8 cellular contexts compared by ENCODE assay signal in genomic region chr5:140106805-140107311, GRCh38. TPM values are rescaled to one million over a fixed set of nuclear protein-coding genes. Genes with fewer than 3 reads are reported as not detected.
DNase-seq lines count a peak whose midpoint lies in the region; ATAC-seq, FAIRE-seq and TF ChIP-seq lines count a peak whose summit lies in the region.

No MANE protein-coding gene starts in this region.

- peaks cover 52% of the 10 kb centered on the region for H3K27me3 Mint-ChIP-seq in chondrocyte (ENCODE audit: low read depth)

- no peak for TF ChIP-seq RAD21 in A549 (conservative IDR thresholded peaks at IDR 0.05 in 1 of 2, IDR thresholded peaks at IDR 0.05 in 1 of 2)

- H3K4me1 Mint-ChIP-seq in chondrocyte (ENCODE audit: low read depth), result peaks cover 28% of the 10 kb centered on the region

- H3K4me2 ChIP-seq in A549, result peak overlapping the region; percentile 84

- H3K27ac ChIP-seq in A549 (peak overlapping the region; percentile 77 to 97), HUES64 (ENCODE audit: low read depth, low read length) (no peak overlapping the region; the same call in 1 of the 2 replicates)

- H3K27me3 ChIP-seq in HUES64 (ENCODE audit: insufficient read depth, low read length) (peaks cover 94% of the 10 kb centered on the region), mononuclear cell (ENCODE audit: insufficient read depth, low read length) (peaks cover 55% of the 10 kb centered on the region)

- no peaks in the 10 kb centered on the region for H3K36me3 Mint-ChIP-seq in chondrocyte (ENCODE audit: low read depth)

- peak overlapping the region; percentile 97 for H3K27ac Mint-ChIP-seq in chondrocyte (ENCODE audit: unreplicated experiment)

- H3K36me3 ChIP-seq in HUES64 (ENCODE audit: insufficient read depth, low read length), result no peaks in the 10 kb centered on the region

- no peak for TF ChIP-seq EP300 in A549 (IDR thresholded peaks at IDR 0.05)

- peak overlapping the region; percentile 69 for H3K9ac ChIP-seq in HUES64 (ENCODE audit: low read depth, low read length)

- TF ChIP-seq CTCF in A549 (IDR thresholded peaks at IDR 0.05) (no peak; the same call in 2 of the 3 replicates), chondrocyte (IDR thresholded peaks at IDR 0.05) (no peak)

- WGBS in A549 (ENCODE audit: missing lambda C conversion rate), result 88% methylated on average over 16 of the region's 16 CpGs
- 15% methylated on average over 16 of the region's 16 CpGs for WGBS in HUES64

- H3K4me3 Mint-ChIP-seq in chondrocyte (ENCODE audit: unreplicated experiment), result peak overlapping the region; percentile 94

- no peak for TF ChIP-seq POLR2A in A549 (IDR thresholded peaks at IDR 0.05; ENCODE audit: low read length)

- H3K4me3 ChIP-seq in A549 (peak overlapping the region; percentile 82), HUES64 (ENCODE audit: low read length) (peak overlapping the region; percentile 73), mononuclear cell (ENCODE audit: low read length) (peak overlapping the region; percentile 50)

- DNase-seq in A549 (ENCODE audit: low read depth in 1 of 2, low spot score in 1 of 2) (no peak), chondrocyte (ENCODE audit: low spot score) (no peak), NCI-H187 (lab: John Stamatoyannopoulos, UW) (no peak)

- POLR2A ChIA-PET in A549 (lab: Yijun Ruan, JAX), result interaction anchor here (0.7 to 1.8 kb wide), 9 partner anchors 9 to 62 kb away, joined by 3 to 19 read pairs (median 3); no protein-coding TSS in a partner anchor

- no peak; a peak in 1 of 6 replicates for ATAC-seq in A549
- no peak for ATAC-seq in GM21619 (IDR thresholded peaks at IDR 0.05; ENCODE audit: unreplicated experiment)
- ATAC-seq in GM18858 (IDR thresholded peaks at IDR 0.05; ENCODE audit: unreplicated experiment), result no peak
- no peak for ATAC-seq in GM19035 (IDR thresholded peaks at IDR 0.05; ENCODE audit: unreplicated experiment)

- H3K4me1 ChIP-seq in A549 (peaks cover 19% of the 10 kb centered on the region), HUES64 (ENCODE audit: insufficient read depth, low read length) (peaks cover 28% of the 10 kb centered on the region), mononuclear cell (ENCODE audit: insufficient read depth, low read length) (peaks cover 30% of the 10 kb centered on the region)

- CTCF ChIA-PET in A549 (lab: Yijun Ruan, JAX), result interaction anchor here (1.0 to 3.2 kb wide), 11 partner anchors 8 to 62 kb away, joined by 3 to 13 read pairs (median 5); no protein-coding TSS in a partner anchor

- no peaks in the 10 kb centered on the region for H3K9me3 Mint-ChIP-seq in chondrocyte (ENCODE audit: low read depth)

- H3K9me3 ChIP-seq in A549 (no peaks in the 10 kb centered on the region), HUES64 (ENCODE audit: insufficient read depth, low read depth, low read length) (no peaks in the 10 kb centered on the region), mononuclear cell (ENCODE audit: low read depth, low read length) (no peaks in the 10 kb centered on the region)

- no peak for FAIRE-seq in A549 (lab: Jason Lieb, UNC)

TF ChIP-seq in A549, 52 proteins besides CTCF, POLR2A, EP300 and RAD21:
- TF ChIP-seq RFX5 (IDR thresholded peaks at IDR 0.05) (no peak), BHLHE40 (IDR thresholded peaks at IDR 0.05; ENCODE audit: low read depth, low read length) (no peak), FOSB (CRISPR knock-in tag; IDR thresholded peaks at IDR 0.05) (no peak), TFCP2L1 (CRISPR knock-in tag; IDR thresholded peaks at IDR 0.05) (no peak), ZSCAN20 (CRISPR knock-in tag; IDR thresholded peaks at IDR 0.05) (no peak), PBX3 (IDR thresholded peaks at IDR 0.05) (no peak), CEBPB (IDR thresholded peaks at IDR 0.05) (no peak), POLR2AphosphoS2 (conservative IDR thresholded peaks at IDR 0.05; ENCODE audit: low read length) (no peak), ESRRA (IDR thresholded peaks at IDR 0.05; ENCODE audit: borderline replicate concordance, low read length) (no peak), SREBF2 (IDR thresholded peaks at IDR 0.05) (no peak), MAFK (IDR thresholded peaks at IDR 0.05; ENCODE audit: partially characterized antibody) (no peak), SMC3 (IDR thresholded peaks at IDR 0.05) (no peak), KDM5A (IDR thresholded peaks at IDR 0.05) (no peak), KDM1A (IDR thresholded peaks at IDR 0.05; ENCODE audit: low read depth) (no peak), PHF8 (IDR thresholded peaks at IDR 0.05; ENCODE audit: borderline replicate concordance, low read depth) (no peak), CHD4 (IDR thresholded peaks at IDR 0.05; ENCODE audit: borderline replicate concordance) (no peak), JUNB (IDR thresholded peaks at IDR 0.05) (no peak)
- TF ChIP-seq, protein P1, sequence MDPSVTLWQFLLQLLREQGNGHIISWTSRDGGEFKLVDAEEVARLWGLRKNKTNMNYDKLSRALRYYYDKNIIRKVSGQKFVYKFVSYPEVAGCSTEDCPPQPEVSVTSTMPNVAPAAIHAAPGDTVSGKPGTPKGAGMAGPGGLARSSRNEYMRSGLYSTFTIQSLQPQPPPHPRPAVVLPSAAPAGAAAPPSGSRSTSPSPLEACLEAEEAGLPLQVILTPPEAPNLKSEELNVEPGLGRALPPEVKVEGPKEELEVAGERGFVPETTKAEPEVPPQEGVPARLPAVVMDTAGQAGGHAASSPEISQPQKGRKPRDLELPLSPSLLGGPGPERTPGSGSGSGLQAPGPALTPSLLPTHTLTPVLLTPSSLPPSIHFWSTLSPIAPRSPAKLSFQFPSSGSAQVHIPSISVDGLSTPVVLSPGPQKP (IDR thresholded peaks at IDR 0.05; ENCODE audit: low read depth, low read length), result no peak
- TF ChIP-seq, protein P2, sequence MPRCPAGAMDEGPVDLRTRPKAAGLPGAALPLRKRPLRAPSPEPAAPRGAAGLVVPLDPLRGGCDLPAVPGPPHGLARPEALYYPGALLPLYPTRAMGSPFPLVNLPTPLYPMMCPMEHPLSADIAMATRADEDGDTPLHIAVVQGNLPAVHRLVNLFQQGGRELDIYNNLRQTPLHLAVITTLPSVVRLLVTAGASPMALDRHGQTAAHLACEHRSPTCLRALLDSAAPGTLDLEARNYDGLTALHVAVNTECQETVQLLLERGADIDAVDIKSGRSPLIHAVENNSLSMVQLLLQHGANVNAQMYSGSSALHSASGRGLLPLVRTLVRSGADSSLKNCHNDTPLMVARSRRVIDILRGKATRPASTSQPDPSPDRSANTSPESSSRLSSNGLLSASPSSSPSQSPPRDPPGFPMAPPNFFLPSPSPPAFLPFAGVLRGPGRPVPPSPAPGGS (IDR thresholded peaks at IDR 0.05), result no peak

RNA-seq across cellular contexts. Expression of gene PURA, which starts 7.1 kb away (rescaled TPM):
- polyA plus RNA-seq in A549 (2011; rRNA removed) (3.4 and 4.5 TPM in 2 replicates), A549 (2017; fragmentation: RNase III; extraction: RNeasy Plus Mini Kit Qiagen cat#74134 plus additional on column Dnase treatment) (9.1 to 12.7 TPM (median 11.9 TPM) in 3 replicates)
- polyA plus RNA-seq in A549 (2012; cell fraction: cytosol; rRNA removed), result 1.9 and 2.1 TPM in 2 replicates
- 1.3 and 1.7 TPM in 2 replicates for polyA plus RNA-seq in A549 (2012; cell fraction: nucleus; rRNA removed)
- 3.8 and 4.2 TPM in 2 replicates for polyA minus RNA-seq in A549 (2011; rRNA and poly(A)+ RNA removed)
- 1.5 TPM for polyA plus RNA-seq in HUES64 (2013, experiment 1 of 2)
- 1.4 TPM for polyA plus RNA-seq in HUES64 (2013, experiment 2 of 2)
- total RNA-seq in chondrocyte (13.3 to 18.1 TPM (median 16.7 TPM) in 3 replicates), mononuclear cell (6.5 TPM)

RNA-seq across cellular contexts. Expression of gene IGIP, which starts 18.9 kb away (rescaled TPM):
- polyA plus RNA-seq in A549 (2011; rRNA removed), result 1.6 and 1.9 TPM in 2 replicates
- 0.15 and 0.17 TPM in 2 replicates for polyA plus RNA-seq in A549 (2012; cell fraction: cytosol; rRNA removed)
- polyA plus RNA-seq in A549 (2012; cell fraction: nucleus; rRNA removed), result 0.25 and 0.80 TPM in 2 replicates
- 0.81 to 0.90 TPM (median 0.84 TPM) in 3 replicates for polyA plus RNA-seq in A549 (2017; fragmentation: RNase III; extraction: RNeasy Plus Mini Kit Qiagen cat#74134 plus additional on column Dnase treatment)
- 1.6 and 2.7 TPM in 2 replicates for polyA minus RNA-seq in A549 (2011; rRNA and poly(A)+ RNA removed)
- polyA plus RNA-seq in HUES64 (2013, experiment 1 of 2), result 0.15 TPM
- 0.13 TPM for polyA plus RNA-seq in HUES64 (2013, experiment 2 of 2)
- 5.9 to 7.5 TPM (median 6.9 TPM) in 3 replicates for total RNA-seq in chondrocyte
- total RNA-seq in mononuclear cell, result 2.3 TPM
